In genomic region chr3:125055913-125056705, GRCh38 we compare ENCODE assay signal across 1 cellular context.
TF ChIP-seq lines count a peak whose summit lies in the region.

A gene with protein sequence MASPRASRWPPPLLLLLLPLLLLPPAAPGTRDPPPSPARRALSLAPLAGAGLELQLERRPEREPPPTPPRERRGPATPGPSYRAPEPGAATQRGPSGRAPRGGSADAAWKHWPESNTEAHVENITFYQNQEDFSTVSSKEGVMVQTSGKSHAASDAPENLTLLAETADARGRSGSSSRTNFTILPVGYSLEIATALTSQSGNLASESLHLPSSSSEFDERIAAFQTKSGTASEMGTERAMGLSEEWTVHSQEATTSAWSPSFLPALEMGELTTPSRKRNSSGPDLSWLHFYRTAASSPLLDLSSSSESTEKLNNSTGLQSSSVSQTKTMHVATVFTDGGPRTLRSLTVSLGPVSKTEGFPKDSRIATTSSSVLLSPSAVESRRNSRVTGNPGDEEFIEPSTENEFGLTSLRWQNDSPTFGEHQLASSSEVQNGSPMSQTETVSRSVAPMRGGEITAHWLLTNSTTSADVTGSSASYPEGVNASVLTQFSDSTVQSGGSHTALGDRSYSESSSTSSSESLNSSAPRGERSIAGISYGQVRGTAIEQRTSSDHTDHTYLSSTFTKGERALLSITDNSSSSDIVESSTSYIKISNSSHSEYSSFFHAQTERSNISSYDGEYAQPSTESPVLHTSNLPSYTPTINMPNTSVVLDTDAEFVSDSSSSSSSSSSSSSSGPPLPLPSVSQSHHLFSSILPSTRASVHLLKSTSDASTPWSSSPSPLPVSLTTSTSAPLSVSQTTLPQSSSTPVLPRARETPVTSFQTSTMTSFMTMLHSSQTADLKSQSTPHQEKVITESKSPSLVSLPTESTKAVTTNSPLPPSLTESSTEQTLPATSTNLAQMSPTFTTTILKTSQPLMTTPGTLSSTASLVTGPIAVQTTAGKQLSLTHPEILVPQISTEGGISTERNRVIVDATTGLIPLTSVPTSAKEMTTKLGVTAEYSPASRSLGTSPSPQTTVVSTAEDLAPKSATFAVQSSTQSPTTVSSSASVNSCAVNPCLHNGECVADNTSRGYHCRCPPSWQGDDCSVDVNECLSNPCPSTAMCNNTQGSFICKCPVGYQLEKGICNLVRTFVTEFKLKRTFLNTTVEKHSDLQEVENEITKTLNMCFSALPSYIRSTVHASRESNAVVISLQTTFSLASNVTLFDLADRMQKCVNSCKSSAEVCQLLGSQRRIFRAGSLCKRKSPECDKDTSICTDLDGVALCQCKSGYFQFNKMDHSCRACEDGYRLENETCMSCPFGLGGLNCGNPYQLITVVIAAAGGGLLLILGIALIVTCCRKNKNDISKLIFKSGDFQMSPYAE (N-terminal part only) (minus strand): TSS chr3:125055997. CDS start chr3:125055890, 107 bp downstream.

TF ChIP-seq in HepG2, 621 proteins besides CTCF, POLR2A, EP300 and RAD21 (continued from another document):
- TF ChIP-seq, protein P1, sequence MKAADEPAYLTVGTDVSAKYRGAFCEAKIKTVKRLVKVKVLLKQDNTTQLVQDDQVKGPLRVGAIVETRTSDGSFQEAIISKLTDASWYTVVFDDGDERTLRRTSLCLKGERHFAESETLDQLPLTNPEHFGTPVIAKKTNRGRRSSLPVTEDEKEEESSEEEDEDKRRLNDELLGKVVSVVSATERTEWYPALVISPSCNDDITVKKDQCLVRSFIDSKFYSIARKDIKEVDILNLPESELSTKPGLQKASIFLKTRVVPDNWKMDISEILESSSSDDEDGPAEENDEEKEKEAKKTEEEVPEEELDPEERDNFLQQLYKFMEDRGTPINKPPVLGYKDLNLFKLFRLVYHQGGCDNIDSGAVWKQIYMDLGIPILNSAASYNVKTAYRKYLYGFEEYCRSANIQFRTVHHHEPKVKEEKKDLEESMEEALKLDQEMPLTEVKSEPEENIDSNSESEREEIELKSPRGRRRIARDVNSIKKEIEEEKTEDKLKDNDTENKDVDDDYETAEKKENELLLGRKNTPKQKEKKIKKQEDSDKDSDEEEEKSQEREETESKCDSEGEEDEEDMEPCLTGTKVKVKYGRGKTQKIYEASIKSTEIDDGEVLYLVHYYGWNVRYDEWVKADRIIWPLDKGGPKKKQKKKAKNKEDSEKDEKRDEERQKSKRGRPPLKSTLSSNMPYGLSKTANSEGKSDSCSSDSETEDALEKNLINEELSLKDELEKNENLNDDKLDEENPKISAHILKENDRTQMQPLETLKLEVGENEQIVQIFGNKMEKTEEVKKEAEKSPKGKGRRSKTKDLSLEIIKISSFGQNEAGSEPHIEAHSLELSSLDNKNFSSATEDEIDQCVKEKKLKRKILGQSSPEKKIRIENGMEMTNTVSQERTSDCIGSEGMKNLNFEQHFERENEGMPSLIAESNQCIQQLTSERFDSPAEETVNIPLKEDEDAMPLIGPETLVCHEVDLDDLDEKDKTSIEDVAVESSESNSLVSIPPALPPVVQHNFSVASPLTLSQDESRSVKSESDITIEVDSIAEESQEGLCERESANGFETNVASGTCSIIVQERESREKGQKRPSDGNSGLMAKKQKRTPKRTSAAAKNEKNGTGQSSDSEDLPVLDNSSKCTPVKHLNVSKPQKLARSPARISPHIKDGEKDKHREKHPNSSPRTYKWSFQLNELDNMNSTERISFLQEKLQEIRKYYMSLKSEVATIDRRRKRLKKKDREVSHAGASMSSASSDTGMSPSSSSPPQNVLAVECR (CRISPR knock-in tag; IDR thresholded peaks at IDR 0.05; ENCODE audit: borderline replicate concordance): peak; percentile 40; the same call in 1 of the 2 replicates
- TF ChIP-seq HNRNPK (IDR thresholded peaks at IDR 0.05; ENCODE audit: low read depth, low read length, poor library complexity, severe bottlenecking) (peak; percentile 36), HDAC1 (CRISPR knock-in tag; IDR thresholded peaks at IDR 0.05) (no peak), MEF2D (CRISPR knock-in tag; IDR thresholded peaks at IDR 0.05) (no peak), KIAA2018 (CRISPR knock-in tag; IDR thresholded peaks at IDR 0.05; ENCODE audit: borderline replicate concordance) (no peak), ZBTB25 (CRISPR knock-in tag; IDR thresholded peaks at IDR 0.05) (no peak), POLR2AphosphoS2 (IDR thresholded peaks at IDR 0.05; ENCODE audit: low read depth, low read length) (no peak), KLF15 (CRISPR knock-in tag; IDR thresholded peaks at IDR 0.05; ENCODE audit: borderline replicate concordance) (no peak), SAP130 (CRISPR knock-in tag; IDR thresholded peaks at IDR 0.05; ENCODE audit: low read depth) (peak; percentile 36), YY1 (IDR thresholded peaks at IDR 0.05; ENCODE audit: insufficient read depth, insufficient replicate concordance, low read depth, low read length) (peak; percentile 20), MEIS1 (CRISPR knock-in tag; IDR thresholded peaks at IDR 0.05; ENCODE audit: borderline replicate concordance) (no peak), PAF1 (CRISPR knock-in tag; IDR thresholded peaks at IDR 0.05) (no peak), RFXANK (CRISPR knock-in tag; IDR thresholded peaks at IDR 0.05) (no peak), ZNF563 (CRISPR knock-in tag; IDR thresholded peaks at IDR 0.05) (no peak), XRCC5 (optimal IDR thresholded peaks at IDR 0.05; ENCODE audit: low read length) (no peak), HOXA3 (CRISPR knock-in tag; IDR thresholded peaks at IDR 0.05) (peak; percentile 17; the same call in 1 of the 2 replicates), ZNF687 (CRISPR knock-in tag; IDR thresholded peaks at IDR 0.05) (peak; percentile 56)
- TF ChIP-seq, protein P2, sequence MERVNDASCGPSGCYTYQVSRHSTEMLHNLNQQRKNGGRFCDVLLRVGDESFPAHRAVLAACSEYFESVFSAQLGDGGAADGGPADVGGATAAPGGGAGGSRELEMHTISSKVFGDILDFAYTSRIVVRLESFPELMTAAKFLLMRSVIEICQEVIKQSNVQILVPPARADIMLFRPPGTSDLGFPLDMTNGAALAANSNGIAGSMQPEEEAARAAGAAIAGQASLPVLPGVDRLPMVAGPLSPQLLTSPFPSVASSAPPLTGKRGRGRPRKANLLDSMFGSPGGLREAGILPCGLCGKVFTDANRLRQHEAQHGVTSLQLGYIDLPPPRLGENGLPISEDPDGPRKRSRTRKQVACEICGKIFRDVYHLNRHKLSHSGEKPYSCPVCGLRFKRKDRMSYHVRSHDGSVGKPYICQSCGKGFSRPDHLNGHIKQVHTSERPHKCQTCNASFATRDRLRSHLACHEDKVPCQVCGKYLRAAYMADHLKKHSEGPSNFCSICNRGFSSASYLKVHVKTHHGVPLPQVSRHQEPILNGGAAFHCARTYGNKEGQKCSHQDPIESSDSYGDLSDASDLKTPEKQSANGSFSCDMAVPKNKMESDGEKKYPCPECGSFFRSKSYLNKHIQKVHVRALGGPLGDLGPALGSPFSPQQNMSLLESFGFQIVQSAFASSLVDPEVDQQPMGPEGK (CRISPR knock-in tag; IDR thresholded peaks at IDR 0.05): peak; percentile 36; the same call in 1 of the 2 replicates
TF ChIP-seq in HepG2: peak in this region for 10.
